Comparison of ENCODE assay signal across 8 cellular contexts in genomic region chr15:67100808-67101581, GRCh38. TPM values are rescaled to one million over a fixed set of nuclear protein-coding genes. Genes with fewer than 3 reads are reported as not detected.
DNase-seq lines count a peak whose midpoint lies in the region; ATAC-seq and TF ChIP-seq lines count a peak whose summit lies in the region.

No MANE protein-coding gene starts in this region.

- H3K27me3 Mint-ChIP-seq in activated CD4-positive, alpha-beta memory T cell treated with anti-CD3 and anti-CD28 coated beads for 36 hours = no peaks in the 10 kb centered on the region

- POLR2A ChIA-PET in activated CD4-positive, alpha-beta memory T cell treated with anti-CD3 and anti-CD28 coated beads for 36 hours (lab: Charles Lee) = interaction anchor here (0.6 to 4.9 kb wide), 24 partner anchors 10 to 153 kb away, joined by 3 to 117 read pairs (median 5); partner anchors contain the start of genes AAGAB, IQCH and SMAD3

- no peak overlapping the region for H3K4me3 ChIP-seq in right atrium auricular region

- no peaks in the 10 kb centered on the region for H3K27me3 ChIP-seq in right atrium auricular region

- DNase-seq in activated CD4-positive, alpha-beta memory T cell treated with anti-CD3 and anti-CD28 coated beads for 36 hours = peak; percentile 89
- peak; percentile 59 to 62 for DNase-seq in stimulated activated CD4-positive, alpha-beta T cell treated with anti-CD3 and anti-CD28 coated beads, Interleukin-2, amount 100 ng/mL, for 48 hours
- DNase-seq in A172 (ENCODE audit: low spot score) = no peak
- DNase-seq in right atrium auricular region (ENCODE audit: low spot score) = no peak
- DNase-seq in SW480 (ENCODE audit: low spot score) = no peak
- DNase-seq in glomerular visceral epithelial cell (ENCODE audit: extremely low spot score) = no peak

- H3K36me3 Mint-ChIP-seq in activated CD4-positive, alpha-beta memory T cell treated with anti-CD3 and anti-CD28 coated beads for 36 hours = peaks cover 17% of the 10 kb centered on the region

- ATAC-seq in GM19025 (IDR thresholded peaks at IDR 0.05; ENCODE audit: low read depth, unreplicated experiment) (peak; percentile 66), HG02885 (IDR thresholded peaks at IDR 0.05; ENCODE audit: poor library complexity, unreplicated experiment) (peak; percentile 76)

- TF ChIP-seq CTCF in right atrium auricular region (IDR thresholded peaks at IDR 0.05) = no peak

- no peak overlapping the region for H3K4me3 Mint-ChIP-seq in activated CD4-positive, alpha-beta memory T cell treated with anti-CD3 and anti-CD28 coated beads for 36 hours

- CTCF ChIA-PET in activated CD4-positive, alpha-beta memory T cell treated with anti-CD3 and anti-CD28 coated beads for 36 hours (lab: Charles Lee) = interaction anchor here (0.7 to 3.8 kb wide), 17 partner anchors 10 to 154 kb away, joined by 3 to 21 read pairs (median 5); no protein-coding TSS in a partner anchor

- H3K36me3 ChIP-seq in right atrium auricular region = no peaks in the 10 kb centered on the region

- no peaks in the 10 kb centered on the region for H3K9me3 ChIP-seq in right atrium auricular region

- H3K27ac ChIP-seq in right atrium auricular region = no peak overlapping the region

- no peak overlapping the region for H3K27ac Mint-ChIP-seq in activated CD4-positive, alpha-beta memory T cell treated with anti-CD3 and anti-CD28 coated beads for 36 hours

- H3K4me1 ChIP-seq in right atrium auricular region = peaks cover 0 to 84% of the 10 kb centered on the region in 2 donors

- no peaks in the 10 kb centered on the region for H3K9me3 Mint-ChIP-seq in activated CD4-positive, alpha-beta memory T cell treated with anti-CD3 and anti-CD28 coated beads for 36 hours

- intact Hi-C loops in activated CD4-positive, alpha-beta memory T cell treated with anti-CD3 and anti-CD28 coated beads for 36 hours (cut with micrococcal nuclease) = loop anchor here (1.0 to 5.0 kb wide), 10 partner anchors 10 to 206 kb away; no protein-coding TSS in a partner anchor

- peaks cover 37% of the 10 kb centered on the region for H3K4me1 Mint-ChIP-seq in activated CD4-positive, alpha-beta memory T cell treated with anti-CD3 and anti-CD28 coated beads for 36 hours (ENCODE audit: low read depth)

RNA-seq across cellular contexts. Expression of gene SMAD3, which starts 35.6 kb away (rescaled TPM):
- 10 to 100 TPM; 50.2 to 50.5 TPM for total RNA-seq in activated CD4-positive, alpha-beta memory T cell treated with anti-CD3 and anti-CD28 coated beads for 36 hours
- 5.2 and 7.2 TPM in 2 replicates for total RNA-seq in A172 (2014; rRNA removed; shearing (Covaris generic))
- total RNA-seq in right atrium auricular region = 10 to 100 TPM; 20.8 to 37.8 TPM

Comparison
In these comparisons a context has a peak if more than half of its experiments do, and no peak if none do; other contexts are left out.
1. DNase-seq: peak in activated CD4-positive, alpha-beta memory T cell treated with anti-CD3 and anti-CD28 coated beads for 36 hours (single experiment) and stimulated activated CD4-positive, alpha-beta T cell treated with anti-CD3 and anti-CD28 coated beads, Interleukin-2, amount 100 ng/mL, for 48 hours (2 of 2); none in A172 (single experiment), right atrium auricular region (single experiment), SW480 (single experiment) and glomerular visceral epithelial cell (single experiment).